ENCODE assay signal across 9 cellular contexts in the genomic region with DNA sequence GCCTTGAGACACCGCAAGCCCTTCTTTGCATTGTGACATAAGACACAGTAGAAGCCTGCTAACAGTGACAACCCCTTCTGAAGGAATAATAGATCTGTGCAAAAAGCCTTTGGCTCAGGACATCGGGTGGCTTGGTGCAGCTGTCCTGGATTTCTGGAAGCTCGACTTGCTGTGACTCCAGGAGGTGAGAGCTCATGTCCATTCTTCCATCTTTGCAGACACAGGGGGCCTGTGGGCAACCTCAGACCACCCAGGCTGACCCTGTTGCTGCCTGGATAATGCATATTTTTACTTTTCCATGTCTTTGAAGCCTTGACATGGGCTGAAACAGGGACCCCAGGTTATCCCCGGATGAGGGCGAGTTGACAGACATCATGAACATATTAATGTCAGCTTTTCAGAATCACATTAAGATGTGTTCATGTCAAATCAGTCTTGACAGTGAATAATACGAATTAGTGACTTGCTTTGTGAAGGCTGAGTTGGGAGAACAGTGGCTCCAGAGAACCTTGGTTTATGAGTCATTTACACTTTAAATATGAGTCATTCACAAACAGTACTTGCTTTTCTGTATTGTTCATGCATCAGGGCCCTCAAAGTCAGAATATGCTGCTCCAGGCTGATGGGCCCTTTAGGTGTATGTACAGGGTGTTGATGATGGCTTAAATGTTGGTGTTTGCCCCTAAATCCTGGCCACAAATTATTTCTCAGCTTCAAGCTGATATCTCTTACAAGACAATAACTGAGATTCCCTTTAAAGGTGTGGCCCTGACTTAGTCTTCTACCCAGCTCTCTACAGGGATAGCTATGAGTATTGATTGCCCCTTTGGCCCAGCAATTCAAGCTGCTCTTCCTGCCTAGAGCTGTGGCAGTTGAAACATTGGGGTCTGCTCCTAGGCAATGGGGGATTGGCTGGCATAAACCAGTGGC.
A peak's percentile ranks its signal among the peaks of the same experiment; 100 is the strongest.
DNase-seq lines count a peak whose midpoint lies in the region; ATAC-seq, FAIRE-seq and TF ChIP-seq lines count a peak whose summit lies in the region.
"Had no signal": no experiment of that assay in that cellular context is flagged by ENCODE, and none has a peak within 500 bp of the region (broad histone marks: within the 10 kb centered on the region; RNA-seq: fewer than 3 reads in every experiment).

No MANE protein-coding gene starts in this region.

- no peaks in the 10 kb centered on the region for H3K36me3 ChIP-seq in gastroesophageal sphincter
- H3K36me3 ChIP-seq: neutrophil had no signal

- intact Hi-C loops in posterior vena cava (cut with DNase I) (no loop called here), Right ventricle myocardium inferior (cut with DNase I) (no loop called here)

- H3K27me3 ChIP-seq in gastroesophageal sphincter, result peaks cover 5% of the 10 kb centered on the region

- peak; percentile 83 for ATAC-seq in HG03571 (IDR thresholded peaks at IDR 0.05; ENCODE audit: unreplicated experiment)
- ATAC-seq in gastroesophageal sphincter, result no peak
- ATAC-seq in Right ventricle myocardium inferior, result no peak

- TF ChIP-seq CTCF in epithelial cell of esophagus (IDR thresholded peaks at IDR 0.05; ENCODE audit: insufficient read depth, low read depth, low read length, missing control alignments) (no peak), gastroesophageal sphincter (IDR thresholded peaks at IDR 0.05) (no peak)

- H3K4me1 ChIP-seq in gastroesophageal sphincter, result no peaks in the 10 kb centered on the region

- WGBS in gastroesophageal sphincter (ENCODE audit: low coverage in 1 of 2), 2 donors, result 85 to 89% methylated on average over 3 to 4 of the region's 6 CpGs

- TF ChIP-seq EP300 in gastroesophageal sphincter (IDR thresholded peaks at IDR 0.05), result no peak

- peak; percentile 12 for DNase-seq in stimulated activated CD4-positive, alpha-beta T cell treated with anti-CD3 and anti-CD28 coated beads, Interleukin-4, amount 100 ng/mL, for 24 hours
- DNase-seq in stimulated activated CD4-positive, alpha-beta T cell treated with anti-CD3 and anti-CD28 coated beads, Interleukin-4, amount 100 ng/mL, for 4 hours, result no peak
- peak; percentile 89 for DNase-seq in epithelial cell of esophagus (ENCODE audit: low read depth)
- peak; percentile 83 for DNase-seq in urothelium cell line (ENCODE audit: low spot score)
- DNase-seq in posterior vena cava (ENCODE audit: low spot score), result no peak
- no peak for DNase-seq in Right ventricle myocardium inferior (ENCODE audit: missing footprints)

- H3K4me3 ChIP-seq in epithelial cell of esophagus (ENCODE audit: low read length) (no peak overlapping the region), gastroesophageal sphincter (no peak overlapping the region)

- peaks cover 0 to 6% (median 0%) of the 10 kb centered on the region in 3 donors for H3K9me3 ChIP-seq in gastroesophageal sphincter
- H3K9me3 ChIP-seq: neutrophil had no signal

- no peak for TF ChIP-seq POLR2A in gastroesophageal sphincter (IDR thresholded peaks at IDR 0.05)

- FAIRE-seq in urothelium cell line (lab: Jason Lieb, UNC), result peak; percentile 37

- no peak overlapping the region for H3K27ac ChIP-seq in gastroesophageal sphincter
- H3K27ac ChIP-seq: neutrophil had no signal

Comparison
In these comparisons a context has a peak if more than half of its experiments do, and no peak if none do; other contexts are left out.
1. DNase-seq: peak in stimulated activated CD4-positive, alpha-beta T cell treated with anti-CD3 and anti-CD28 coated beads, Interleukin-4, amount 100 ng/mL, for 24 hours (single experiment), epithelial cell of esophagus (single experiment) and urothelium cell line (single experiment); none in stimulated activated CD4-positive, alpha-beta T cell treated with anti-CD3 and anti-CD28 coated beads, Interleukin-4, amount 100 ng/mL, for 4 hours (0 of 2), posterior vena cava (single experiment) and Right ventricle myocardium inferior (single experiment).